ENCODE assay signal across 1 cellular context in the genomic region with DNA sequence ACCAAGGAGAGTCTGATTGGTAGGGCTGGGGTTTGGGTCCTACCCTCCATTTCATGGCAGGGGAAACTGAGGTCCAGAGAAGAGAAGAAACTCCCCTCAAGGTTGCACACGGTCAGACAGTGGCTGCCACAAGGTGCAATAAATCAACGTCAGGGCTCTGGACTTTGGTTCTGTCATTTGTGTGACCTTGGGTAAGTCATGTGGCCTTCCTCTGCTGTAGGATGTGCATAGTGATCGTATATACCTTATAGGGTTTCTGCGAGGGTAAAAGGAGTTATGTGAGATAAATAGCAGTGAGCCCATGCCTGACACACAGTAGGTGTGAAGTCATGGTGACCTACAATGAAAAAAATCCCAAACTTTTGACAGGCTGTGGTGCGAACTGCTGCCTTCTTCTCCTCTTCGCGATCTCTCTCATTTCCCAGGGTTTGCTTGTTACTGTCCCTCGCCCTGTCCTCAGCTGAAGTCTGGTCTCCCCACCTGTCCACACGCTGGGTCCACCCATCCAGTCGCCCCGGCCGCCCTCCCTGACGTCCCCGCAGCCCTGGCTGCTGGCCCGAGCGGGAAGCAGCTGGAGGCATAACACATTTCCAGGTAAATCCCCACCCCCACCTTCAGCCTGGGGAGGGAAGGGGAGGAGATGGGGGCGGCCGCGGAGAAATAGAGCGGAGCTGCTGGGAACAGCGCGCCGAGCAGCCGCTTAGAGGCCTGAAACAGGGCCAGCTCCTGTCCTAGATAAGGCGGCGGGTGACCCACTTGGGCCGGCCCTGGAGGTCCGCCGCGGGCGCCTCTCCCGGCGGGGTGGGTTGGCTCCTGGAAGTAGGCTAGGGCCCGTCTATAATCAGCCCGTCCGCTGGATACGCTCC.
A peak's percentile ranks its signal among the peaks of the same experiment; 100 is the strongest.
TF ChIP-seq lines count a peak whose summit lies in the region.

No MANE protein-coding gene starts in this region.

TF ChIP-seq in HepG2, 621 proteins besides CTCF, POLR2A, EP300 and RAD21 (continued from another document and continues in another):
- TF ChIP-seq, protein P1, sequence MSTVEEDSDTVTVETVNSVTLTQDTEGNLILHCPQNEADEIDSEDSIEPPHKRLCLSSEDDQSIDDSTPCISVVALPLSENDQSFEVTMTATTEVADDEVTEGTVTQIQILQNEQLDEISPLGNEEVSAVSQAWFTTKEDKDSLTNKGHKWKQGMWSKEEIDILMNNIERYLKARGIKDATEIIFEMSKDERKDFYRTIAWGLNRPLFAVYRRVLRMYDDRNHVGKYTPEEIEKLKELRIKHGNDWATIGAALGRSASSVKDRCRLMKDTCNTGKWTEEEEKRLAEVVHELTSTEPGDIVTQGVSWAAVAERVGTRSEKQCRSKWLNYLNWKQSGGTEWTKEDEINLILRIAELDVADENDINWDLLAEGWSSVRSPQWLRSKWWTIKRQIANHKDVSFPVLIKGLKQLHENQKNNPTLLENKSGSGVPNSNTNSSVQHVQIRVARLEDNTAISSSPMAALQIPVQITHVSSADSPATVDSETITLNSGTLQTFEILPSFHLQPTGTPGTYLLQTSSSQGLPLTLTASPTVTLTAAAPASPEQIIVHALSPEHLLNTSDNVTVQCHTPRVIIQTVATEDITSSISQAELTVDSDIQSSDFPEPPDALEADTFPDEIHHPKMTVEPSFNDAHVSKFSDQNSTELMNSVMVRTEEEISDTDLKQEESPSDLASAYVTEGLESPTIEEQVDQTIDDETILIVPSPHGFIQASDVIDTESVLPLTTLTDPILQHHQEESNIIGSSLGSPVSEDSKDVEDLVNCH (CRISPR knock-in tag; IDR thresholded peaks at IDR 0.05), result no peak
- TF ChIP-seq, protein P2, sequence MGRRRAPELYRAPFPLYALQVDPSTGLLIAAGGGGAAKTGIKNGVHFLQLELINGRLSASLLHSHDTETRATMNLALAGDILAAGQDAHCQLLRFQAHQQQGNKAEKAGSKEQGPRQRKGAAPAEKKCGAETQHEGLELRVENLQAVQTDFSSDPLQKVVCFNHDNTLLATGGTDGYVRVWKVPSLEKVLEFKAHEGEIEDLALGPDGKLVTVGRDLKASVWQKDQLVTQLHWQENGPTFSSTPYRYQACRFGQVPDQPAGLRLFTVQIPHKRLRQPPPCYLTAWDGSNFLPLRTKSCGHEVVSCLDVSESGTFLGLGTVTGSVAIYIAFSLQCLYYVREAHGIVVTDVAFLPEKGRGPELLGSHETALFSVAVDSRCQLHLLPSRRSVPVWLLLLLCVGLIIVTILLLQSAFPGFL (CRISPR knock-in tag; IDR thresholded peaks at IDR 0.05), result no peak
- TF ChIP-seq HNRNPLL (IDR thresholded peaks at IDR 0.05; ENCODE audit: low read depth, low read length, poor library complexity, severe bottlenecking) (peak; percentile 45), NFYC (CRISPR knock-in tag; IDR thresholded peaks at IDR 0.05) (no peak), GLI4 (CRISPR knock-in tag; IDR thresholded peaks at IDR 0.05; ENCODE audit: borderline replicate concordance) (no peak), ZNF550 (CRISPR knock-in tag; IDR thresholded peaks at IDR 0.05; ENCODE audit: borderline replicate concordance) (no peak), RFXANK (CRISPR knock-in tag; IDR thresholded peaks at IDR 0.05) (no peak), ZFAT (CRISPR knock-in tag; conservative IDR thresholded peaks at IDR 0.05) (no peak), TARDBP (CRISPR knock-in tag; IDR thresholded peaks at IDR 0.05) (no peak), BORCS8-MEF2B (CRISPR knock-in tag; IDR thresholded peaks at IDR 0.05) (no peak), FOXK2 (IDR thresholded peaks at IDR 0.05) (no peak), GABPB1 (CRISPR knock-in tag; IDR thresholded peaks at IDR 0.05) (no peak), NFIC (IDR thresholded peaks at IDR 0.05; ENCODE audit: low read length) (no peak), CHD2 (IDR thresholded peaks at IDR 0.05; ENCODE audit: low read depth, low read length) (no peak)
- TF ChIP-seq, protein P3, sequence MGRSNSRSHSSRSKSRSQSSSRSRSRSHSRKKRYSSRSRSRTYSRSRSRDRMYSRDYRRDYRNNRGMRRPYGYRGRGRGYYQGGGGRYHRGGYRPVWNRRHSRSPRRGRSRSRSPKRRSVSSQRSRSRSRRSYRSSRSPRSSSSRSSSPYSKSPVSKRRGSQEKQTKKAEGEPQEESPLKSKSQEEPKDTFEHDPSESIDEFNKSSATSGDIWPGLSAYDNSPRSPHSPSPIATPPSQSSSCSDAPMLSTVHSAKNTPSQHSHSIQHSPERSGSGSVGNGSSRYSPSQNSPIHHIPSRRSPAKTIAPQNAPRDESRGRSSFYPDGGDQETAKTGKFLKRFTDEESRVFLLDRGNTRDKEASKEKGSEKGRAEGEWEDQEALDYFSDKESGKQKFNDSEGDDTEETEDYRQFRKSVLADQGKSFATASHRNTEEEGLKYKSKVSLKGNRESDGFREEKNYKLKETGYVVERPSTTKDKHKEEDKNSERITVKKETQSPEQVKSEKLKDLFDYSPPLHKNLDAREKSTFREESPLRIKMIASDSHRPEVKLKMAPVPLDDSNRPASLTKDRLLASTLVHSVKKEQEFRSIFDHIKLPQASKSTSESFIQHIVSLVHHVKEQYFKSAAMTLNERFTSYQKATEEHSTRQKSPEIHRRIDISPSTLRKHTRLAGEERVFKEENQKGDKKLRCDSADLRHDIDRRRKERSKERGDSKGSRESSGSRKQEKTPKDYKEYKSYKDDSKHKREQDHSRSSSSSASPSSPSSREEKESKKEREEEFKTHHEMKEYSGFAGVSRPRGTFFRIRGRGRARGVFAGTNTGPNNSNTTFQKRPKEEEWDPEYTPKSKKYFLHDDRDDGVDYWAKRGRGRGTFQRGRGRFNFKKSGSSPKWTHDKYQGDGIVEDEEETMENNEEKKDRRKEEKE (IDR thresholded peaks at IDR 0.05), result no peak
- TF ChIP-seq, protein P4, sequence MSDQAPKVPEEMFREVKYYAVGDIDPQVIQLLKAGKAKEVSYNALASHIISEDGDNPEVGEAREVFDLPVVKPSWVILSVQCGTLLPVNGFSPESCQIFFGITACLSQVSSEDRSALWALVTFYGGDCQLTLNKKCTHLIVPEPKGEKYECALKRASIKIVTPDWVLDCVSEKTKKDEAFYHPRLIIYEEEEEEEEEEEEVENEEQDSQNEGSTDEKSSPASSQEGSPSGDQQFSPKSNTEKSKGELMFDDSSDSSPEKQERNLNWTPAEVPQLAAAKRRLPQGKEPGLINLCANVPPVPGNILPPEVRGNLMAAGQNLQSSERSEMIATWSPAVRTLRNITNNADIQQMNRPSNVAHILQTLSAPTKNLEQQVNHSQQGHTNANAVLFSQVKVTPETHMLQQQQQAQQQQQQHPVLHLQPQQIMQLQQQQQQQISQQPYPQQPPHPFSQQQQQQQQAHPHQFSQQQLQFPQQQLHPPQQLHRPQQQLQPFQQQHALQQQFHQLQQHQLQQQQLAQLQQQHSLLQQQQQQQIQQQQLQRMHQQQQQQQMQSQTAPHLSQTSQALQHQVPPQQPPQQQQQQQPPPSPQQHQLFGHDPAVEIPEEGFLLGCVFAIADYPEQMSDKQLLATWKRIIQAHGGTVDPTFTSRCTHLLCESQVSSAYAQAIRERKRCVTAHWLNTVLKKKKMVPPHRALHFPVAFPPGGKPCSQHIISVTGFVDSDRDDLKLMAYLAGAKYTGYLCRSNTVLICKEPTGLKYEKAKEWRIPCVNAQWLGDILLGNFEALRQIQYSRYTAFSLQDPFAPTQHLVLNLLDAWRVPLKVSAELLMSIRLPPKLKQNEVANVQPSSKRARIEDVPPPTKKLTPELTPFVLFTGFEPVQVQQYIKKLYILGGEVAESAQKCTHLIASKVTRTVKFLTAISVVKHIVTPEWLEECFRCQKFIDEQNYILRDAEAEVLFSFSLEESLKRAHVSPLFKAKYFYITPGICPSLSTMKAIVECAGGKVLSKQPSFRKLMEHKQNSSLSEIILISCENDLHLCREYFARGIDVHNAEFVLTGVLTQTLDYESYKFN (CRISPR knock-in tag; conservative IDR thresholded peaks at IDR 0.05), result peak; percentile 17; the same call in 1 of the 2 replicates
- TF ChIP-seq, protein P5, sequence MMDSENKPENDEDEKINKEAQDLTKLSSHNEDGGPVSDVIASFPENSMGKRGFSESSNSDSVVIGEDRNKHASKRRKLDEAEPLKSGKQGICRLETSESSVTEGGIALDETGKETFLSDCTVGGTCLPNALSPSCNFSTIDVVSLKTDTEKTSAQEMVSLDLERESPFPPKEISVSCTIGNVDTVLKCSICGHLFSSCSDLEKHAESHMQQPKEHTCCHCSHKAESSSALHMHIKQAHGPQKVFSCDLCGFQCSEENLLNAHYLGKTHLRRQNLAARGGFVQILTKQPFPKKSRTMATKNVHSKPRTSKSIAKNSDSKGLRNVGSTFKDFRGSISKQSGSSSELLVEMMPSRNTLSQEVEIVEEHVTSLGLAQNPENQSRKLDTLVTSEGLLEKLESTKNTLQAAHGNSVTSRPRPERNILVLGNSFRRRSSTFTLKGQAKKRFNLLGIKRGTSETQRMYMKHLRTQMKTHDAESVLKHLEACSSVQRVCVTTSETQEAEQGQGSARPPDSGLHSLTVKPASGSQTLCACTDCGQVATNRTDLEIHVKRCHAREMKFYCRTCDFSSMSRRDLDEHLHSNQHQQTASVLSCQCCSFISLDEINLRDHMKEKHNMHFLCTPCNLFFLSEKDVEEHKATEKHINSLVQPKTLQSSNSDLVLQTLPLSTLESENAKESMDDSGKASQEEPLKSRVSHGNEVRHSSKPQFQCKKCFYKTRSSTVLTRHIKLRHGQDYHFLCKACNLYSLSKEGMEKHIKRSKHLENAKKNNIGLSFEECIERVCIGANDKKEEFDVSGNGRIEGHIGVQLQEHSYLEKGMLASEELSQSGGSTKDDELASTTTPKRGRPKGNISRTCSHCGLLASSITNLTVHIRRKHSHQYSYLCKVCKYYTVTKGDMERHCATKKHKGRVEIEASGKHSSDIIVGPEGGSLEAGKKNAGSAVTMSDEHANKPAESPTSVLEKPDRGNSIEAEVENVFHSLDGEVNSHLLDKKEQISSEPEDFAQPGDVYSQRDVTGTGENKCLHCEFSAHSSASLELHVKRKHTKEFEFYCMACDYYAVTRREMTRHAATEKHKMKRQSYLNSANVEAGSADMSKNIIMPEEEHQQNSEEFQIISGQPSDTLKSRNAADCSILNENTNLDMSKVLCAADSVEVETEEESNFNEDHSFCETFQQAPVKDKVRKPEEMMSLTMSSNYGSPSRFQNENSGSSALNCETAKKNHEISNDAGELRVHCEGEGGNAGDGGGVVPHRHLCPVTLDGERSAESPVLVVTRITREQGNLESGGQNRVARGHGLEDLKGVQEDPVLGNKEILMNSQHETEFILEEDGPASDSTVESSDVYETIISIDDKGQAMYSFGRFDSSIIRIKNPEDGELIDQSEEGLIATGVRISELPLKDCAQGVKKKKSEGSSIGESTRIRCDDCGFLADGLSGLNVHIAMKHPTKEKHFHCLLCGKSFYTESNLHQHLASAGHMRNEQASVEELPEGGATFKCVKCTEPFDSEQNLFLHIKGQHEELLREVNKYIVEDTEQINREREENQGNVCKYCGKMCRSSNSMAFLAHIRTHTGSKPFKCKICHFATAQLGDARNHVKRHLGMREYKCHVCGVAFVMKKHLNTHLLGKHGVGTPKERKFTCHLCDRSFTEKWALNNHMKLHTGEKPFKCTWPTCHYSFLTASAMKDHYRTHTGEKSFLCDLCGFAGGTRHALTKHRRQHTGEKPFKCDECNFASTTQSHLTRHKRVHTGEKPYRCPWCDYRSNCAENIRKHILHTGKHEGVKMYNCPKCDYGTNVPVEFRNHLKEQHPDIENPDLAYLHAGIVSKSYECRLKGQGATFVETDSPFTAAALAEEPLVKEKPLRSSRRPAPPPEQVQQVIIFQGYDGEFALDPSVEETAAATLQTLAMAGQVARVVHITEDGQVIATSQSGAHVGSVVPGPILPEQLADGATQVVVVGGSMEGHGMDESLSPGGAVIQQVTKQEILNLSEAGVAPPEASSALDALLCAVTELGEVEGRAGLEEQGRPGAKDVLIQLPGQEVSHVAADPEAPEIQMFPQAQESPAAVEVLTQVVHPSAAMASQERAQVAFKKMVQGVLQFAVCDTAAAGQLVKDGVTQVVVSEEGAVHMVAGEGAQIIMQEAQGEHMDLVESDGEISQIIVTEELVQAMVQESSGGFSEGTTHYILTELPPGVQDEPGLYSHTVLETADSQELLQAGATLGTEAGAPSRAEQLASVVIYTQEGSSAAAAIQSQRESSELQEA (CRISPR knock-in tag; IDR thresholded peaks at IDR 0.05; ENCODE audit: not compliant biosample characterization), result no peak
- TF ChIP-seq, protein P6, sequence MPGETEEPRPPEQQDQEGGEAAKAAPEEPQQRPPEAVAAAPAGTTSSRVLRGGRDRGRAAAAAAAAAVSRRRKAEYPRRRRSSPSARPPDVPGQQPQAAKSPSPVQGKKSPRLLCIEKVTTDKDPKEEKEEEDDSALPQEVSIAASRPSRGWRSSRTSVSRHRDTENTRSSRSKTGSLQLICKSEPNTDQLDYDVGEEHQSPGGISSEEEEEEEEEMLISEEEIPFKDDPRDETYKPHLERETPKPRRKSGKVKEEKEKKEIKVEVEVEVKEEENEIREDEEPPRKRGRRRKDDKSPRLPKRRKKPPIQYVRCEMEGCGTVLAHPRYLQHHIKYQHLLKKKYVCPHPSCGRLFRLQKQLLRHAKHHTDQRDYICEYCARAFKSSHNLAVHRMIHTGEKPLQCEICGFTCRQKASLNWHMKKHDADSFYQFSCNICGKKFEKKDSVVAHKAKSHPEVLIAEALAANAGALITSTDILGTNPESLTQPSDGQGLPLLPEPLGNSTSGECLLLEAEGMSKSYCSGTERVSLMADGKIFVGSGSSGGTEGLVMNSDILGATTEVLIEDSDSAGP (CRISPR knock-in tag; IDR thresholded peaks at IDR 0.05; ENCODE audit: borderline replicate concordance), result no peak; the same call in 1 of the 2 replicates
- TF ChIP-seq, protein P7, sequence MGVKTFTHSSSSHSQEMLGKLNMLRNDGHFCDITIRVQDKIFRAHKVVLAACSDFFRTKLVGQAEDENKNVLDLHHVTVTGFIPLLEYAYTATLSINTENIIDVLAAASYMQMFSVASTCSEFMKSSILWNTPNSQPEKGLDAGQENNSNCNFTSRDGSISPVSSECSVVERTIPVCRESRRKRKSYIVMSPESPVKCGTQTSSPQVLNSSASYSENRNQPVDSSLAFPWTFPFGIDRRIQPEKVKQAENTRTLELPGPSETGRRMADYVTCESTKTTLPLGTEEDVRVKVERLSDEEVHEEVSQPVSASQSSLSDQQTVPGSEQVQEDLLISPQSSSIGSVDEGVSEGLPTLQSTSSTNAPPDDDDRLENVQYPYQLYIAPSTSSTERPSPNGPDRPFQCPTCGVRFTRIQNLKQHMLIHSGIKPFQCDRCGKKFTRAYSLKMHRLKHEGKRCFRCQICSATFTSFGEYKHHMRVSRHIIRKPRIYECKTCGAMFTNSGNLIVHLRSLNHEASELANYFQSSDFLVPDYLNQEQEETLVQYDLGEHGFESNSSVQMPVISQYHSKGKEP (CRISPR knock-in tag; IDR thresholded peaks at IDR 0.05), result no peak
